Comparison of ENCODE assay signal across 8 cellular contexts in the genomic region with DNA sequence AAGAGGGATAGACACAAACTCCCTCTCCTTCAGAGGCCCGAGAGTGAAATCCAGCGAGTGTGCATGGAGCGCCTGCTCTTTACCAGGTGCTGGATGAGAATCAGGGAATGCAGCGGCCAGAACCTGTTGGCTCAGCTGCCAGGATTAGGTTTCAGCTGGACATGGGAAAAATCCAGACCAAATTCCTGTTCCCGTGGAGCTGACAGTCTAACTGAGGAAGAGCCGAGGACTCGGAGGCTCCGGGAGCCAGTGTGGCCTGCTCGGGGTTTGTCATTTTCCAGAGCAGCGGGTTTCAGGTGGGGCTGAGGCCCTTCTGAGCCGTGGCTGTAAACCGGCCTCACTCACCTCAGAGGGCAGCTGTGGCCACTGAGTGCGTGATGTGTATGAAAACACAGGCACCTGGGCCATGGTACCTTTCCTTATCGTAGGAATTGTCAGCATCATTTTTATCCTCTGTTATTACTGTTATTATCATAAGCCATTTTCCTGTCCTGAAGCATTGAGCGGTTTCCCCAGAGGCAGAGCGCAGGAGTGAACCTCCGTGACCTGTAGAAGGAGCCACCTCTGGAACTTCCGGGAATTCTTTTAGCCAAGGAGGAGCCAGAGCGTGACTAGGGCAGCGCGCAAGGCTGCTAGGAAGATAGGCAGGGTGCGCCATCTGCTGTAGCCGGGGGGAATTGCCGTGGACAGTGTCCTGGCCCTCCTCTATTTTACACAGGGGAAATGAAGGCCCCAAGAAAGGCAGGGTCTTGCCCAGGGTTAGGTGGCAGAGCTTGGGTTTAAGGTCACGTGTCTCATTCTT. TPM values are rescaled to one million over a fixed set of nuclear protein-coding genes. Genes with fewer than 3 reads are reported as not detected.
A peak's percentile ranks its signal among the peaks of the same experiment; 100 is the strongest.
DNase-seq lines count a peak whose midpoint lies in the region; ATAC-seq and TF ChIP-seq lines count a peak whose summit lies in the region.

No MANE protein-coding gene starts in this region.

- H3K27me3 Mint-ChIP-seq in effector memory CD8-positive, alpha-beta T cell, result no peaks in the 10 kb centered on the region

- peak; percentile 84 for DNase-seq in AG10803 (ENCODE audit: low read depth)
- DNase-seq in HT-29 (ENCODE audit: low spot score), result peak; percentile 98
- peak; percentile 32 for DNase-seq in NK-92 (lab: John Stamatoyannopoulos, UW; ENCODE audit: unreplicated experiment)
- peak; percentile 54 to 88 (median 78) for DNase-seq in activated CD8-positive, alpha-beta memory T cell treated with anti-CD3 and anti-CD28 coated beads for 48 hours (ENCODE audit: low read depth in 2 of 3, low spot score in 2 of 3)
- DNase-seq in effector memory CD8-positive, alpha-beta T cell, result peak; percentile 81 to 87 (median 82)
- DNase-seq in mesenteric fat pad (ENCODE audit: low spot score), result peak; percentile 94
- peak; percentile 75 for DNase-seq in stimulated activated CD8-positive, alpha-beta memory T cell treated with anti-CD3 and anti-CD28 coated beads, Interleukin-15, amount 100 ng/mL, for 1 hour (ENCODE audit: low read depth)

- ATAC-seq in GM19025 (IDR thresholded peaks at IDR 0.05; ENCODE audit: low read depth, unreplicated experiment), result peak; percentile 74
- ATAC-seq in effector memory CD8-positive, alpha-beta T cell (replicated peaks), result peak; percentile 71

- H3K4me1 Mint-ChIP-seq in effector memory CD8-positive, alpha-beta T cell (ENCODE audit: low read depth in 2 of 2), result peaks cover 12 to 15% of the 10 kb centered on the region in 2 donors

- no peaks in the 10 kb centered on the region for H3K9me3 Mint-ChIP-seq in effector memory CD8-positive, alpha-beta T cell

- no peak overlapping the region for H3K4me3 ChIP-seq in AG10803 (ENCODE audit: low read length)

- peak overlapping the region; percentile 98 to 99 for H3K27ac Mint-ChIP-seq in effector memory CD8-positive, alpha-beta T cell

- H3K36me3 Mint-ChIP-seq in effector memory CD8-positive, alpha-beta T cell (ENCODE audit: insufficient read depth), result peaks cover 28% of the 10 kb centered on the region

- H3K4me3 Mint-ChIP-seq in effector memory CD8-positive, alpha-beta T cell, result peak overlapping the region; percentile 62 to 76

- TF ChIP-seq CTCF in AG10803 (conservative IDR thresholded peaks at IDR 0.05; ENCODE audit: low read length), result peak; percentile 98

RNA-seq across cellular contexts. Expression of gene PKIG, which starts 27.3 kb away (rescaled TPM):
- total RNA-seq in HT-29 (2014; rRNA removed; shearing (Covaris generic)), result 0.29 and 1.3 TPM in 2 replicates
- total RNA-seq in mesenteric fat pad, result 50.1 TPM

RNA-seq across cellular contexts. Expression of gene ADA, which starts 41.8 kb away (rescaled TPM):
- total RNA-seq in HT-29 (2014; rRNA removed; shearing (Covaris generic)), result 0.39 TPM in 1 of 2 replicates, not detected in the other
- total RNA-seq in mesenteric fat pad, result 12.2 TPM

Comparison
In these comparisons a context has a peak if more than half of its experiments do, and no peak if none do; other contexts are left out.
1. DNase-seq: peak in every context shown above with its lines; median percentile 98 in HT-29; 94 in mesenteric fat pad; 84 in AG10803; 82 in effector memory CD8-positive, alpha-beta T cell; 78 in activated CD8-positive, alpha-beta memory T cell treated with anti-CD3 and anti-CD28 coated beads for 48 hours; 75 in stimulated activated CD8-positive, alpha-beta memory T cell treated with anti-CD3 and anti-CD28 coated beads, Interleukin-15, amount 100 ng/mL, for 1 hour; 32 in NK-92.
2. RNA of gene PKIG, which starts 27.3 kb away (total RNA-seq): 50.1 TPM in mesenteric fat pad (single experiment); 0.29 to 1.3 TPM in HT-29; every median in the first group is over 10 times any median in the second.